Comparison of ENCODE assay signal across 7 cellular contexts in the genomic region with DNA sequence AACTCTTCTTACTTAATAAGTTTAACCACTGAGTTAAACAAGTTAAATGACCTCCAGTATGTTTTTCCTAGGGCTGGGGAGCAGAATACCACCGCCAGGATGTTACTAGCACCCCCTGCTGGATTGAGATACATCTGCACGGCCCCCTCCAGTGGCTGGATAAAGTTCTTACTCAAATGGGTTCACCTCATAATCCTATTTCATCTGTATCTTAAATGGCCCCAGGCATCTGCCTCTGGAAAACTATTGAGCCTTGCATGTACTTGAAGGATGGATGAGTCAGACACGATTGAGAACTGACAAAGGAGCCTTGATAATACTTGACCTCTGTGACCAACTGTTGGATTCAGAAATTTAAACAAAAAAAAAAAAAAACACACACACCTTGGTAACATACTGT.
DNase-seq lines count a peak whose midpoint lies in the region; FAIRE-seq and TF ChIP-seq lines count a peak whose summit lies in the region.

No MANE protein-coding gene starts in this region.

- CTCF ChIA-PET in HEK293 (lab: Yijun Ruan, JAX) = interaction anchor here (0.6 to 1.2 kb wide), 5 partner anchors 18 to 372 kb away, joined by 3 to 5 read pairs (median 4); no protein-coding TSS in a partner anchor
- CTCF ChIA-PET in MCF 10A (lab: Yijun Ruan, JAX) = interaction anchor here (0.6 to 2.5 kb wide), 34 partner anchors 11 to 410 kb away, joined by 3 to 36 read pairs (median 4); a partner anchor contains a TSS

- H3K9me1 ChIP-seq in keratinocyte (ENCODE audit: control insufficient read depth, extremely low read depth, insufficient read depth, low read length) = no peaks in the 10 kb centered on the region

- H3F3A ChIP-seq in MM.1S (ENCODE audit: insufficient read depth, low read length) = peaks cover 2% of the 10 kb centered on the region

- peaks cover under 1% of the 10 kb centered on the region for H3K27me3 Mint-ChIP-seq in T-helper 2 cell treated with Interferon-gamma antibody and Interleukin-4, amounts not matched to agents 5 μg/mL and 100 μg/mL, for 36 hours (ENCODE audit: low read depth)
- H3K27me3 Mint-ChIP-seq in MCF 10A (ENCODE audit: insufficient read depth, unreplicated experiment) = no peaks in the 10 kb centered on the region

- no peak overlapping the region for H3K27ac Mint-ChIP-seq in T-helper 2 cell treated with Interferon-gamma antibody and Interleukin-4, amounts not matched to agents 5 μg/mL and 100 μg/mL, for 36 hours
- H3K27ac Mint-ChIP-seq in MCF 10A (ENCODE audit: low read depth, unreplicated experiment) = peak overlapping the region; percentile 37

- H3K4me3 Mint-ChIP-seq in T-helper 2 cell treated with Interferon-gamma antibody and Interleukin-4, amounts not matched to agents 5 μg/mL and 100 μg/mL, for 36 hours = no peak overlapping the region
- no peak overlapping the region for H3K4me3 Mint-ChIP-seq in MCF 10A (ENCODE audit: unreplicated experiment)

- H3K4me1 Mint-ChIP-seq in T-helper 2 cell treated with Interferon-gamma antibody and Interleukin-4, amounts not matched to agents 5 μg/mL and 100 μg/mL, for 36 hours (ENCODE audit: low read depth) = peaks cover under 1% of the 10 kb centered on the region
- no peaks in the 10 kb centered on the region for H3K4me1 Mint-ChIP-seq in MCF 10A (ENCODE audit: insufficient read depth, unreplicated experiment)

- no peak overlapping the region for H3K4me3 ChIP-seq in HEK293 (ENCODE audit: low read depth, low read length)
- H3K4me3 ChIP-seq in MM.1S (ENCODE audit: low read length) = no peak overlapping the region
- H3K4me3 ChIP-seq in keratinocyte (ENCODE audit: control insufficient read depth in 2 of 3, extremely low read depth in 1 of 3, insufficient read depth in 2 of 3, low read depth in 1 of 3, low read length in 3 of 3) = no peak overlapping the region

- H3K27ac ChIP-seq in HEK293 (ENCODE audit: extremely low read depth, low read depth, low read length) (no peak overlapping the region), MM.1S (ENCODE audit: low read length) (no peak overlapping the region), keratinocyte (ENCODE audit: control insufficient read depth, insufficient read depth, low read length) (peak overlapping the region; percentile 21)

- no peaks in the 10 kb centered on the region for H4K20me1 ChIP-seq in MM.1S (ENCODE audit: insufficient read depth, low read length)
- no peaks in the 10 kb centered on the region for H4K20me1 ChIP-seq in keratinocyte (ENCODE audit: control insufficient read depth, extremely low read depth, insufficient read depth, low read length)

- no peak overlapping the region for H3K4me2 ChIP-seq in MM.1S (ENCODE audit: low read depth, low read length)
- H3K4me2 ChIP-seq in keratinocyte (ENCODE audit: control insufficient read depth, extremely low read depth, insufficient read depth, low read depth, low read length) = no peak overlapping the region

- DNase-seq in GM12891 (ENCODE audit: insufficient read length, low spot score) (peak; percentile 16), MM.1S (peak; percentile 77), MCF 10A (ENCODE audit: unreplicated experiment) (peak; percentile 72), keratinocyte (ENCODE audit: low read depth, low spot score) (peak; percentile 83)
- DNase-seq in T-helper 2 cell treated with Interferon-gamma antibody and Interleukin-4, amounts not matched to agents 5 μg/mL and 100 μg/mL, for 36 hours (ENCODE audit: low spot score) = peak; percentile 37
- DNase-seq in stimulated activated CD4-positive, alpha-beta T cell treated with anti-CD3 and anti-CD28 coated beads, Interleukin-4, amount 100 ng/mL, for 24 hours = peak; percentile 66

- dilution Hi-C loops in keratinocyte (cut with MboI; ENCODE audit: extremely low pct_ligation_motif_present, low sequenced_read_pairs) = no loop called here

- no peaks in the 10 kb centered on the region for H3K9me2 ChIP-seq in MM.1S (replicated peaks; ENCODE audit: insufficient read depth, low read length)

- POLR2A ChIA-PET in HEK293 (lab: Yijun Ruan, JAX) = no interaction called here
- POLR2A ChIA-PET in MCF 10A (lab: Yijun Ruan, JAX) = interaction anchor here (0.7 to 1.4 kb wide), 3 partner anchors 12 to 512 kb away, joined by 3 to 9 read pairs (median 3); no protein-coding TSS in a partner anchor

- intact Hi-C loops in MCF 10A (cut with micrococcal nuclease) = loop anchor here (1.0 to 5.0 kb wide), 4 partner anchors 53 to 340 kb away; no protein-coding TSS in a partner anchor

- H3K36me3 ChIP-seq in HEK293 (ENCODE audit: control insufficient read depth in 2 of 2, insufficient read depth in 1 of 2, low read length in 2 of 2) (peaks cover 0 to 23% of the 10 kb centered on the region in 2 experiments; a peak in 2 of 3 replicates), MM.1S (replicated peaks; ENCODE audit: insufficient read depth, low read length) (no peaks in the 10 kb centered on the region), keratinocyte (ENCODE audit: control insufficient read depth in 2 of 2, extremely low read depth in 1 of 2, insufficient read depth in 2 of 2, low read length in 2 of 2) (peaks cover 0 to 3% of the 10 kb centered on the region in 2 experiments)

- H3K27me3 ChIP-seq in MM.1S (replicated peaks; ENCODE audit: insufficient read depth, low read length) = no peaks in the 10 kb centered on the region
- no peaks in the 10 kb centered on the region for H3K27me3 ChIP-seq in keratinocyte (ENCODE audit: control insufficient read depth, extremely low read depth, insufficient read depth, low read length)

- H3K9me3 Mint-ChIP-seq in T-helper 2 cell treated with Interferon-gamma antibody and Interleukin-4, amounts not matched to agents 5 μg/mL and 100 μg/mL, for 36 hours = no peaks in the 10 kb centered on the region
- H3K9me3 Mint-ChIP-seq in MCF 10A (ENCODE audit: unreplicated experiment) = no peaks in the 10 kb centered on the region

- no peaks in the 10 kb centered on the region for H3K4me1 ChIP-seq in HEK293 (ENCODE audit: control insufficient read depth, insufficient read depth, low read length)
- peaks cover 7% of the 10 kb centered on the region for H3K4me1 ChIP-seq in MM.1S (ENCODE audit: low read length)
- peaks cover 9% of the 10 kb centered on the region for H3K4me1 ChIP-seq in keratinocyte (ENCODE audit: control insufficient read depth, extremely low read depth, insufficient read depth, low read length)

- no peaks in the 10 kb centered on the region for H3K36me3 Mint-ChIP-seq in T-helper 2 cell treated with Interferon-gamma antibody and Interleukin-4, amounts not matched to agents 5 μg/mL and 100 μg/mL, for 36 hours (ENCODE audit: low read depth)
- peaks cover 53% of the 10 kb centered on the region for H3K36me3 Mint-ChIP-seq in MCF 10A (ENCODE audit: insufficient read depth, unreplicated experiment)

- no peak for TF ChIP-seq POLR2A in GM12891 (IDR thresholded peaks at IDR 0.05; ENCODE audit: low read depth, low read length)

- TF ChIP-seq CTCF in HEK293 (tag by site-specific recombination; IDR thresholded peaks at IDR 0.05) (no peak), MM.1S (IDR thresholded peaks at IDR 0.05; ENCODE audit: low read length) (peak; percentile 96), MCF 10A (IDR thresholded peaks at IDR 0.05; ENCODE audit: unreplicated experiment) (peak; percentile 90), keratinocyte (optimal IDR thresholded peaks at IDR 0.05 in 1 of 3, IDR thresholded peaks at IDR 0.05 in 1 of 3, conservative IDR thresholded peaks at IDR 0.05 in 1 of 3; ENCODE audit: extremely low read depth in 1 of 3, insufficient read depth in 2 of 3, low read length in 3 of 3) (peak; percentile 90 to 96 (median 93))

- no TSS peak for BruUV-seq in MCF 10A (replicated peaks; lab: Mats Ljungman, UMichigan)

- peak; percentile 47 for FAIRE-seq in GM12891 (lab: Jason Lieb, UNC)
- peak; percentile 83 for FAIRE-seq in keratinocyte (lab: Jason Lieb, UNC)

- H3K9me3 ChIP-seq in HEK293 (ENCODE audit: control insufficient read depth, insufficient read depth, low read depth, low read length) = no peaks in the 10 kb centered on the region
- H3K9me3 ChIP-seq in MM.1S (replicated peaks; ENCODE audit: insufficient read depth, low read length) = no peaks in the 10 kb centered on the region
- H3K9me3 ChIP-seq in keratinocyte (ENCODE audit: control insufficient read depth, low read depth, low read length) = no peaks in the 10 kb centered on the region

- H3K9ac ChIP-seq in MM.1S (ENCODE audit: low read length) (no peak overlapping the region), keratinocyte (ENCODE audit: control insufficient read depth, extremely low read depth, insufficient read depth, low read length) (no peak overlapping the region)

- H3K79me2 ChIP-seq in MM.1S (ENCODE audit: low read length) (no peaks in the 10 kb centered on the region), keratinocyte (ENCODE audit: control insufficient read depth, insufficient read depth, low read length) (no peaks in the 10 kb centered on the region)

- H2AFZ ChIP-seq in MM.1S (ENCODE audit: low read length) = no peak overlapping the region
- no peak overlapping the region for H2AFZ ChIP-seq in keratinocyte (ENCODE audit: control insufficient read depth, low read length)

TF ChIP-seq in GM12891, 5 proteins besides CTCF, POLR2A, EP300 and RAD21:
- no peak for TF ChIP-seq SPI1 (IDR thresholded peaks at IDR 0.05; ENCODE audit: low read depth, low read length)
- no peak for TF ChIP-seq PAX5 (IDR thresholded peaks at IDR 0.05; ENCODE audit: insufficient read depth, low read length, severe bottlenecking)
- TF ChIP-seq TAF1 (IDR thresholded peaks at IDR 0.05; ENCODE audit: low read depth, low read length) = no peak
- no peak for TF ChIP-seq POLR2AphosphoS5 (IDR thresholded peaks at IDR 0.05; ENCODE audit: low read depth, low read length)
- no peak for TF ChIP-seq POU2F2 (IDR thresholded peaks at IDR 0.05; ENCODE audit: low read depth, low read length)

TF ChIP-seq in HEK293, 187 proteins besides CTCF, POLR2A, EP300 and RAD21:
- TF ChIP-seq ZSCAN16 (tag by site-specific recombination; IDR thresholded peaks at IDR 0.05) (no peak), ZNF654 (tag by site-specific recombination; IDR thresholded peaks at IDR 0.05; ENCODE audit: low read depth) (peak; percentile 29)

Comparison
In these comparisons a context has a peak if more than half of its experiments do, and no peak if none do; other contexts are left out.
1. DNase-seq: peak in every context shown above with its lines; median percentile 83 in keratinocyte; 77 in MM.1S; 72 in MCF 10A; 66 in stimulated activated CD4-positive, alpha-beta T cell treated with anti-CD3 and anti-CD28 coated beads, Interleukin-4, amount 100 ng/mL, for 24 hours; 37 in T-helper 2 cell treated with Interferon-gamma antibody and Interleukin-4, amounts not matched to agents 5 μg/mL and 100 μg/mL, for 36 hours; 16 in GM12891.